Comparison of ENCODE assay signal across 10 cellular contexts in the genomic region with DNA sequence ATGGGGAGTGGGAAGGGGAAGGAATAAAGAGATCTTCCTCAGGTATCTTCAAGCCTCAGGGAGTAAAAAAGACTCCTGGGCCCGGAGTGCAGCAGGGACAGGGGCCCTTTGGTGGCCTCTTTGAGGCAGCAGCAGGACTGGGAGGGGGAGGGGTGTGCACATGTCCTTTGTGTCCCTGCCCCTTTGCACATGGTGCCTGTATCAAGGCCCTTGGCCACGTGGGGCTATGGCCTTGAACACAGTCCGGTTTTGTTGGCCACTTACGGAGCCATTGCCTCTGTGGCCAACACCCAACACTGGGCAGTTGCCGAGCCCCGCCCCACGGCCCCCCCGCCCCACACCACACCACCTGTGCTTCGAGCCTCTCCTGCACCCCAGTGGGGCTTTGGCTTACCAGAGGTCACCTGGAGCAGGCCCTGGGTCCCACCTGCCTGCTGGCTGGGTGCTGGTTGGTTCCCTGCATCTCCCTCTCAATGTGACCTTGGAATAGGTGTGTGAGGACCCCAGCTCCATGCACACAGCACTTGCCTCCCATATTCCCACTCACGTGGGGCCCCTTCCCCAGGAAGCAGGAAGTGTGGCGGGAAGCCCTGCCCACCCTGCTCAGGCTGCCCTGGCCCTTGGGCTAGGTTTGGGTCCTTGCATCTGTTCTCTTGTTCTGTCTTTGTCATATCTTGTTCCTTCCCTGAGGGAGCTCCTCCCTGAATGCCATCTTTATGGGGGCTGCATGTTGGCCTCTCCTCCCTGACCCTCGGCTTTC. TPM values are rescaled to one million over a fixed set of nuclear protein-coding genes. Genes with fewer than 3 reads are reported as not detected.
DNase-seq lines count a peak whose midpoint lies in the region; ATAC-seq and TF ChIP-seq lines count a peak whose summit lies in the region.
"Had no signal": no experiment of that assay in that cellular context is flagged by ENCODE, and none has a peak within 500 bp of the region (broad histone marks: within the 10 kb centered on the region; RNA-seq: fewer than 3 reads in every experiment).

No MANE protein-coding gene starts in this region.

- peak; percentile 72 for ATAC-seq in body of pancreas
- ATAC-seq in HG03095 (IDR thresholded peaks at IDR 0.05; ENCODE audit: unreplicated experiment): no peak

- 31 to 41% methylated on average over 8 to 11 of the region's 12 CpGs for WGBS in body of pancreas, 2 donors

- peaks cover 4% of the 10 kb centered on the region for H3K36me3 ChIP-seq in CD8-positive, alpha-beta memory T cell (ENCODE audit: insufficient read depth, low read length)
- H3K36me3 ChIP-seq in body of pancreas (replicated peaks in 1 of 2; ENCODE audit: insufficient read depth in 1 of 2, low read depth in 2 of 2): no peaks in the 10 kb centered on the region

- peaks cover 0 to 1% of the 10 kb centered on the region in 2 donors for H3K27me3 Mint-ChIP-seq in CD8-positive, alpha-beta memory T cell
- peaks cover 7% of the 10 kb centered on the region for H3K27me3 Mint-ChIP-seq in nephron progenitor cell (ENCODE audit: low read depth, poor library complexity)

- DNase-seq in CD8-positive, alpha-beta memory T cell: no peak
- DNase-seq in HuH-7.5 (ENCODE audit: low spot score) (peak; percentile 53), body of pancreas (peak; percentile 86 to 95 (median 93)), nephron progenitor cell (no peak), dedifferentiated amniotic fluid mesenchymal stem cell (ENCODE audit: extremely low spot score) (no peak), dorsolateral prefrontal cortex (no peak), GOT3 (lab: John Stamatoyannopoulos, UW) (no peak)
- DNase-seq: NCI-H510A treated with DMSO at 0.1 percent for 48 hours, SHP77 treated with DMSO at 0.1 percent for 48 hours had no signal

- H3K27me3 ChIP-seq in CD8-positive, alpha-beta memory T cell (ENCODE audit: insufficient read depth, low read length, poor library complexity, severe bottlenecking): no peaks in the 10 kb centered on the region
- H3K27me3 ChIP-seq in body of pancreas (no peaks in the 10 kb centered on the region), dorsolateral prefrontal cortex (peaks cover 0 to 3% (median 0%) of the 10 kb centered on the region in 45 donors)

- no peak overlapping the region for H3K27ac ChIP-seq in CD8-positive, alpha-beta memory T cell (ENCODE audit: low read depth, low read length)
- peak overlapping the region; percentile 62 to 84 (median 83) for H3K27ac ChIP-seq in body of pancreas
- H3K27ac ChIP-seq in dorsolateral prefrontal cortex: peak overlapping the region in 19 of 59 donors; percentile 12 to 79 (median 55)

- peak overlapping the region in 3 of 7 donors; percentile 44 to 66 (median 48) for H3K4me3 Mint-ChIP-seq in CD8-positive, alpha-beta memory T cell
- H3K4me3 Mint-ChIP-seq in nephron progenitor cell: peak overlapping the region; percentile 38

- TF ChIP-seq CTCF in body of pancreas (IDR thresholded peaks at IDR 0.05) (no peak), nephron progenitor cell (IDR thresholded peaks at IDR 0.05) (no peak), dorsolateral prefrontal cortex (IDR thresholded peaks at IDR 0.05 in 54 of 56, conservative IDR thresholded peaks at IDR 0.05 in 2 of 56; ENCODE audit: low read depth in 1 of 56, partially characterized antibody in 56 of 56) (no peak)

- H3K9me3 Mint-ChIP-seq in CD8-positive, alpha-beta memory T cell: no peaks in the 10 kb centered on the region
- no peaks in the 10 kb centered on the region for H3K9me3 Mint-ChIP-seq in nephron progenitor cell

- CTCF ChIA-PET in CD8-positive, alpha-beta memory T cell (lab: Charles Lee): interaction anchor here (0.7 to 10.2 kb wide), 8 partner anchors 8 to 115 kb away, joined by 3 to 133 read pairs (median 4); a partner anchor contains a TSS

- peaks cover 33 to 55% (median 34%) of the 10 kb centered on the region in 3 donors for H3K4me1 Mint-ChIP-seq in CD8-positive, alpha-beta memory T cell
- H3K4me1 Mint-ChIP-seq in nephron progenitor cell: peaks cover 78% of the 10 kb centered on the region

- H3K36me3 Mint-ChIP-seq in CD8-positive, alpha-beta memory T cell: peaks cover 0 to 31% (median 3%) of the 10 kb centered on the region in 3 donors
- no peaks in the 10 kb centered on the region for H3K36me3 Mint-ChIP-seq in nephron progenitor cell (ENCODE audit: low read depth)

- TF ChIP-seq POLR2A in body of pancreas (IDR thresholded peaks at IDR 0.05): no peak

- intact Hi-C loops in body of pancreas (cut with DNase I) (no loop called here), dorsolateral prefrontal cortex (cut with DNase I) (loop anchor here in 1 of 2 donors (5.0 kb wide), 1 partner anchor 124 kb away; a partner anchor contains a TSS)

- H3K9me3 ChIP-seq in CD8-positive, alpha-beta memory T cell (ENCODE audit: low read length): no peaks in the 10 kb centered on the region
- no peaks in the 10 kb centered on the region for H3K9me3 ChIP-seq in body of pancreas

- H3K27ac Mint-ChIP-seq in CD8-positive, alpha-beta memory T cell: peak overlapping the region; percentile 55 to 89 (median 82)
- H3K27ac Mint-ChIP-seq in nephron progenitor cell: no peak overlapping the region

- H3K4me1 ChIP-seq in CD8-positive, alpha-beta memory T cell (ENCODE audit: insufficient read depth, low read length): peaks cover 53% of the 10 kb centered on the region
- peaks cover 59% of the 10 kb centered on the region for H3K4me1 ChIP-seq in body of pancreas

- POLR2A ChIA-PET in CD8-positive, alpha-beta memory T cell (lab: Charles Lee): interaction anchor here (0.6 to 1.3 kb wide), 5 partner anchors 16 to 108 kb away, joined by 3 to 8 read pairs (median 6); a partner anchor contains a TSS

- no peak overlapping the region for H3K4me3 ChIP-seq in CD8-positive, alpha-beta memory T cell (ENCODE audit: low read length)
- H3K4me3 ChIP-seq in body of pancreas (no peak overlapping the region), dorsolateral prefrontal cortex (no peak overlapping the region)

RNA-seq across cellular contexts. Expression of a gene that starts 5.3 kb away (rescaled TPM):
- total RNA-seq in CD8-positive, alpha-beta memory T cell: 10 to 100 TPM; 13.9 to 14.3 TPM
- 0.56 TPM for polyA plus RNA-seq in CD8-positive, alpha-beta memory T cell
- total RNA-seq in body of pancreas (not detected), dorsolateral prefrontal cortex (10 to 100 TPM in 9 of 120 experiments, 1 to 10 TPM in 107, under 1 TPM in 1, not detected in 3; 0.63 to 14.5 (median 4.3) TPM)

RNA-seq across cellular contexts. Expression of a gene that starts 17.6 kb away (rescaled TPM):
- total RNA-seq in CD8-positive, alpha-beta memory T cell: 100 to 1,000 TPM; 101 to 109 TPM
- polyA plus RNA-seq in CD8-positive, alpha-beta memory T cell: 153 TPM
- total RNA-seq in body of pancreas: 100 to 1,000 TPM in 1 of 2 donors, 10 to 100 TPM in 1; 25.4 to 121 TPM
- total RNA-seq in dorsolateral prefrontal cortex: 10 to 100 TPM; 29.1 to 86.0 (median 48.3) TPM

RNA-seq across cellular contexts. Expression of a gene that starts 17.8 kb away (rescaled TPM):
- total RNA-seq in CD8-positive, alpha-beta memory T cell: under 1 TPM; 0.47 to 0.50 TPM
- polyA plus RNA-seq in CD8-positive, alpha-beta memory T cell: not detected
- total RNA-seq in body of pancreas: 1 to 10 TPM; 1.8 to 5.3 TPM
- 1 to 10 TPM in 64 of 120 experiments, under 1 TPM in 49, not detected in 7; 0.23 to 3.2 (median 1.1) TPM for total RNA-seq in dorsolateral prefrontal cortex

RNA-seq across cellular contexts. Expression of a gene that starts 29.4 kb away (rescaled TPM):
- 10 to 100 TPM; 60.5 to 63.1 TPM for total RNA-seq in CD8-positive, alpha-beta memory T cell
- polyA plus RNA-seq in CD8-positive, alpha-beta memory T cell: 36.2 TPM
- total RNA-seq in body of pancreas (10 to 100 TPM; 20.4 to 24.6 TPM), dorsolateral prefrontal cortex (100 to 1,000 TPM in 1 of 120 experiments, 10 to 100 TPM in 119; 26.9 to 118 (median 44.7) TPM)

RNA-seq across cellular contexts. Expression of a gene that starts 33.8 kb away (rescaled TPM):
- 1 to 10 TPM; 6.8 TPM for total RNA-seq in CD8-positive, alpha-beta memory T cell
- polyA plus RNA-seq in CD8-positive, alpha-beta memory T cell: 1.6 TPM
- total RNA-seq in body of pancreas (10 to 100 TPM in 1 of 2 donors, 1 to 10 TPM in 1; 7.3 to 24.1 TPM), dorsolateral prefrontal cortex (10 to 100 TPM in 38 of 120 experiments, 1 to 10 TPM in 82; 2.5 to 20.4 (median 7.2) TPM)

Comparison
In these comparisons a context has a peak if more than half of its experiments do, and no peak if none do; other contexts are left out.
1. DNase-seq: peak in HuH-7.5 (single experiment) and body of pancreas (4 of 4); none in CD8-positive, alpha-beta memory T cell (0 of 5), nephron progenitor cell (single experiment), dedifferentiated amniotic fluid mesenchymal stem cell (single experiment), dorsolateral prefrontal cortex (0 of 10) and GOT3 (single experiment).